ENCODE assay signal across 1 cellular context in genomic region chr1:150572918-150573647, GRCh38.
TF ChIP-seq lines count a peak whose summit lies in the region.

No MANE protein-coding gene starts in this region.

TF ChIP-seq in SK-N-SH treated with all-trans-retinoic acid at 6 μM for 48 hours, 23 proteins besides CTCF, POLR2A, EP300 and RAD21 (continued from another document):
- 0 out of 2 replicates have a peak, but pooled peaks have one; percentile 21 for TF ChIP-seq CSRNP3 (CRISPR knock-in tag; IDR thresholded peaks at IDR 0.05)
- peak; percentile 85 for TF ChIP-seq TOX (CRISPR knock-in tag; IDR thresholded peaks at IDR 0.05; ENCODE audit: borderline replicate concordance)
- TF ChIP-seq POU6F1 (CRISPR knock-in tag; IDR thresholded peaks at IDR 0.05; ENCODE audit: borderline replicate concordance, low read depth): peak; percentile 52; the same call in 1 of the 2 replicates
- TF ChIP-seq SNAI2 (CRISPR knock-in tag; IDR thresholded peaks at IDR 0.05): no peak
- TF ChIP-seq ZC3H10 (CRISPR knock-in tag; IDR thresholded peaks at IDR 0.05): peak; percentile 51; the same call in 1 of the 2 replicates
- TF ChIP-seq OSR1 (CRISPR knock-in tag; IDR thresholded peaks at IDR 0.05): no peak
- TF ChIP-seq ZNF70 (CRISPR knock-in tag; IDR thresholded peaks at IDR 0.05): no peak
- no peak for TF ChIP-seq ZNF565 (CRISPR knock-in tag; conservative IDR thresholded peaks at IDR 0.05; ENCODE audit: low read depth)
- TF ChIP-seq ESRRG (CRISPR knock-in tag; IDR thresholded peaks at IDR 0.05): no peak
- no peak for TF ChIP-seq TCF4 (CRISPR knock-in tag; IDR thresholded peaks at IDR 0.05; ENCODE audit: borderline replicate concordance)
TF ChIP-seq in SK-N-SH treated with all-trans-retinoic acid at 6 μM for 48 hours: peak in this region for 6.
